1 cellular context compared by ENCODE assay signal in the genomic region with DNA sequence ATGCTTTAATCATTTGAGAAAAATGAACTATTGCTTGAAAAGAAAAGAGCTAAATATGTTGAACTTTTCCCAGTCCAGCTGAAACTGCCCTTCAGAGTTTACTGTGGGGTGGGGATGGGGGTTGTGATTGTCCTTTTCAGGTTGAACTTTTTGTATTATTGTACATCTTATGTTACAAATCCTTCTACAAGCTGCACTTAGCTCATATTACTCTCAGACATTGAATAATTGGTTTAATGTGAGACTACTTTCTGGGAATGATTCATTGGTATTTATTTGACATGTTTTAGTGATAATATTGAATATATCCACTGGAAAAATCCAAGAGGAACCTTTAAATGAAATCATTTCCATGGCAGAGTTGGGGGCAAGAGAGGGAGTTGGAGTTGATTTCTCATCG.
TF ChIP-seq lines count a peak whose summit lies in the region.

No MANE protein-coding gene starts in this region.

TF ChIP-seq in WTC11, 78 proteins besides CTCF, POLR2A, EP300 and RAD21 (continued from another document):
- TF ChIP-seq, protein P1, sequence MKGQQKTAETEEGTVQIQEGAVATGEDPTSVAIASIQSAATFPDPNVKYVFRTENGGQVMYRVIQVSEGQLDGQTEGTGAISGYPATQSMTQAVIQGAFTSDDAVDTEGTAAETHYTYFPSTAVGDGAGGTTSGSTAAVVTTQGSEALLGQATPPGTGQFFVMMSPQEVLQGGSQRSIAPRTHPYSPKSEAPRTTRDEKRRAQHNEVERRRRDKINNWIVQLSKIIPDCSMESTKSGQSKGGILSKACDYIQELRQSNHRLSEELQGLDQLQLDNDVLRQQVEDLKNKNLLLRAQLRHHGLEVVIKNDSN (CRISPR knock-in tag; IDR thresholded peaks at IDR 0.05), result no peak
